Comparison of ENCODE assay signal across 8 cellular contexts in the genomic region with DNA sequence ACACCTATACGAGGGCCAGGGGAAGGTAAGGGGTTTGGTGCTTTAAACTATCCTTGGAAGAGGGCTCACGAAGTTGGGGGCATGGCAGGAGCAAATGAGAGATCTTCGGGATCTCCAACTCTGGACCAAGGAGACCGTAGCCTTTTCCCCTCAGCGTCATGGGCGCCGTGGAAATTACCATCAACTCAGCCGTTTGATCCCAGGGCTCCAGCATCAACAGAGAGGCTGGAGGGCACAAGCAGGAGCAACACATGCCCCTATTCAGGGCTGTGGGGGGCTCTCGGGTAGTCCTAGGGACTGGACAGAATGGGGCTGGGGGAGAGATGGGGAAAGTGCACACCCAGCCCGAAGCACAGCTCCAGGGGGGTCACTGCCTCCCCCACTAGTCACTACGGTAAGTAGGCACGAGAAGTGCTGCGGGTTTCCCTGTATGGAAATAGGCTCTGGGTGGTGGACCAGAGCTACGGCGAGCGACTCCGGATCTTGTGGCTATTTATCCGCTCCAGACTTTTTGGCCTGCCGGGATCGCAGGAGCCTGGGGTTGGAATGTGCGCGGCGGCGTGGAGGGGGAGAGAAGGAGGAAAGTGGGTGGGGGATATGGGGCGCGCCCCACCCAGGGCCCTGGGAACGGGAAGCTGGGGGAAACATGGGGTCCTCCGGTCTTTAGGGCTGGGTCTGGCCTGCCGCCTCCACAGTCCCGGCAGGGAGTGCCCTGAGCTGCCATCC. TPM values are rescaled to one million over a fixed set of nuclear protein-coding genes. Genes with fewer than 3 reads are reported as not detected.
DNase-seq lines count a peak whose midpoint lies in the region; ATAC-seq, FAIRE-seq and TF ChIP-seq lines count a peak whose summit lies in the region.

No MANE protein-coding gene starts in this region.

- no peak overlapping the region for H3K27ac Mint-ChIP-seq in stimulated activated effector memory CD8-positive, alpha-beta T cell treated with anti-CD3 and anti-CD28 coated beads, Interleukin-12 subunit alpha, Interleukin-12 subunit beta, amount 100 ng/mL, for 72 hours

- H3K4me2 ChIP-seq in GM12878 (ENCODE audit: control insufficient read depth, insufficient read depth) (no peak overlapping the region), MM.1S (ENCODE audit: low read depth, low read length) (no peak overlapping the region)

- H3F3A ChIP-seq in MM.1S (ENCODE audit: insufficient read depth, low read length) = no peaks in the 10 kb centered on the region

- peaks cover 6% of the 10 kb centered on the region for H3K4me1 Mint-ChIP-seq in stimulated activated effector memory CD8-positive, alpha-beta T cell treated with anti-CD3 and anti-CD28 coated beads, Interleukin-12 subunit alpha, Interleukin-12 subunit beta, amount 100 ng/mL, for 72 hours

- H3K36me3 ChIP-seq in GM12878 (ENCODE audit: control insufficient read depth in 2 of 2, insufficient read depth in 2 of 2, low read length in 1 of 2) (no peaks in the 10 kb centered on the region), prostate gland (no peaks in the 10 kb centered on the region), MM.1S (replicated peaks; ENCODE audit: insufficient read depth, low read length) (no peaks in the 10 kb centered on the region)

- RAD21 ChIA-PET in GM12878 (lab: Charles Lee; ENCODE audit: unreplicated experiment) = no interaction called here

- H4K20me1 ChIP-seq in GM12878 (ENCODE audit: control insufficient read depth, insufficient read depth) (no peaks in the 10 kb centered on the region), MM.1S (ENCODE audit: insufficient read depth, low read length) (no peaks in the 10 kb centered on the region)

- H3K9me2 ChIP-seq in MM.1S (replicated peaks; ENCODE audit: insufficient read depth, low read length) = no peaks in the 10 kb centered on the region

- no peak for TF ChIP-seq EP300 in GM12878 (IDR thresholded peaks at IDR 0.05; ENCODE audit: borderline replicate concordance in 1 of 2, control insufficient read depth in 1 of 2, low read depth in 2 of 2, low read length in 2 of 2)

- SMC1A ChIA-PET in GM12878 (lab: Charles Lee; ENCODE audit: uncharacterized antibody, unreplicated experiment) = no interaction called here

- TF ChIP-seq RAD21 in GM12878 (IDR thresholded peaks at IDR 0.05; ENCODE audit: insufficient read depth, low read depth, low read length) = no peak

- CTCF ChIA-PET in GM12878 (lab: Yijun Ruan, JAX) = no interaction called here

- H3K27ac ChIP-seq in GM12878 (ENCODE audit: control insufficient read depth, insufficient read depth) (no peak overlapping the region), prostate gland (peak overlapping the region; percentile 81), MM.1S (ENCODE audit: low read length) (no peak overlapping the region)

- BruUV-seq in GM12878 (replicated peaks; lab: Mats Ljungman, UMichigan) = no TSS peak

- DNase-seq in EH (ENCODE audit: low read depth) (peak; percentile 95), NCI-H2081 treated with DMSO at 0.1 percent for 48 hours (lab: John Stamatoyannopoulos, UW) (peak; percentile 13), GM12878 (ENCODE audit: low read depth, low spot score) (no peak), hippocampal formation (lab: John Stamatoyannopoulos, UW) (peak; percentile 60 to 68), prostate gland (ENCODE audit: low spot score) (peak; percentile 83), MM.1S (no peak)
- no peak for DNase-seq in stimulated activated effector memory CD8-positive, alpha-beta T cell treated with anti-CD3 and anti-CD28 coated beads, Interleukin-12 subunit alpha, Interleukin-12 subunit beta, amount 100 ng/mL, for 72 hours (ENCODE audit: low spot score in 2 of 2)

- H3K9me3 Mint-ChIP-seq in stimulated activated effector memory CD8-positive, alpha-beta T cell treated with anti-CD3 and anti-CD28 coated beads, Interleukin-12 subunit alpha, Interleukin-12 subunit beta, amount 100 ng/mL, for 72 hours = no peaks in the 10 kb centered on the region

- no peaks in the 10 kb centered on the region for H3K36me3 Mint-ChIP-seq in stimulated activated effector memory CD8-positive, alpha-beta T cell treated with anti-CD3 and anti-CD28 coated beads, Interleukin-12 subunit alpha, Interleukin-12 subunit beta, amount 100 ng/mL, for 72 hours

- H3K4me1 ChIP-seq in GM12878 (ENCODE audit: control insufficient read depth, insufficient read depth, low read length) (no peaks in the 10 kb centered on the region), prostate gland (replicated peaks) (peaks cover 5% of the 10 kb centered on the region), MM.1S (ENCODE audit: low read length) (no peaks in the 10 kb centered on the region)

- in situ Hi-C loops in GM12878 (cut with MboI) = no loop called here

- H2AFZ ChIP-seq in GM12878 (ENCODE audit: control insufficient read depth, low read depth, low read length) (no peak overlapping the region), MM.1S (ENCODE audit: low read length) (no peak overlapping the region)

- FAIRE-seq in GM12878 (lab: Jason Lieb, UNC) = no peak

- H3K4me3 ChIP-seq in GM12878 (no peak overlapping the region), prostate gland (peak overlapping the region; percentile 43 to 63), MM.1S (ENCODE audit: low read length) (no peak overlapping the region)

- WGBS in GM12878 (ENCODE audit: insufficient coverage, insufficient replicate concordance, low lambda C conversion rate, missing lambda C conversion rate) = 7% methylated on average over 26 of the region's 30 CpGs
- WGBS in prostate gland = 4% methylated on average over 30 of the region's 30 CpGs

- ATAC-seq in GM12878 (no peak; the same call in 2 of the 3 replicates), GM21576 (IDR thresholded peaks at IDR 0.05; ENCODE audit: unreplicated experiment) (no peak)
- no peak for ATAC-seq in stimulated activated effector memory CD8-positive, alpha-beta T cell treated with anti-CD3 and anti-CD28 coated beads, Interleukin-12 subunit alpha, Interleukin-12 subunit beta, amount 100 ng/mL, for 72 hours

- TF ChIP-seq POLR2A in GM12878 (IDR thresholded peaks at IDR 0.05; ENCODE audit: low read depth, low read length) = no peak
- TF ChIP-seq POLR2A in prostate gland (IDR thresholded peaks at IDR 0.05) = peak; percentile 17

- intact Hi-C loops in GM12878 (cut with micrococcal nuclease; ENCODE audit: unreplicated experiment) (no loop called here), prostate gland (cut with DNase I) (loop anchor here (5.0 to 10.0 kb wide), 2 partner anchors 41 to 1151 kb away; partner anchors contain the start of gene QRICH1)

- POLR2A ChIA-PET in GM12878 (lab: Charles Lee) = no interaction called here

- H3K9me3 ChIP-seq in GM12878 (replicated peaks; ENCODE audit: control insufficient read depth, insufficient read depth, low read length) = no peaks in the 10 kb centered on the region
- H3K9me3 ChIP-seq in prostate gland = no peaks in the 10 kb centered on the region
- H3K9me3 ChIP-seq in MM.1S (replicated peaks; ENCODE audit: insufficient read depth, low read length) = no peaks in the 10 kb centered on the region

- no peak overlapping the region for H3K9ac ChIP-seq in GM12878 (ENCODE audit: control insufficient read depth, insufficient read depth, low read length)
- H3K9ac ChIP-seq in MM.1S (ENCODE audit: low read length) = no peak overlapping the region

- peaks cover 3 to 4% of the 10 kb centered on the region in 2 experiments; a peak in 2 of 4 replicates for H3K27me3 ChIP-seq in GM12878 (replicated peaks in 1 of 2; ENCODE audit: control insufficient read depth in 2 of 2, insufficient read depth in 2 of 2, low read length in 1 of 2)
- no peaks in the 10 kb centered on the region for H3K27me3 ChIP-seq in prostate gland (replicated peaks; ENCODE audit: insufficient read depth)
- H3K27me3 ChIP-seq in MM.1S (replicated peaks; ENCODE audit: insufficient read depth, low read length) = no peaks in the 10 kb centered on the region

- no peak for TF ChIP-seq CTCF in GM12878 (IDR thresholded peaks at IDR 0.05 in 2 of 3, conservative IDR thresholded peaks at IDR 0.05 in 1 of 3; ENCODE audit: control insufficient read depth in 2 of 3, extremely low read depth in 1 of 3, insufficient read depth in 1 of 3, low read depth in 3 of 3, low read length in 3 of 3)
- TF ChIP-seq CTCF in prostate gland (IDR thresholded peaks at IDR 0.05) = peak in 1 of 4 experiments; percentile 2
- no peak for TF ChIP-seq CTCF in MM.1S (IDR thresholded peaks at IDR 0.05; ENCODE audit: low read length)

- H3K79me2 ChIP-seq in GM12878 (ENCODE audit: control insufficient read depth, insufficient read depth, low read length) = no peaks in the 10 kb centered on the region
- H3K79me2 ChIP-seq in MM.1S (ENCODE audit: low read length) = no peaks in the 10 kb centered on the region

- no peak overlapping the region for H3K4me3 Mint-ChIP-seq in stimulated activated effector memory CD8-positive, alpha-beta T cell treated with anti-CD3 and anti-CD28 coated beads, Interleukin-12 subunit alpha, Interleukin-12 subunit beta, amount 100 ng/mL, for 72 hours

RNA-seq across cellular contexts. Expression of gene LAMB2, which starts 0.5 kb away (rescaled TPM):
- total RNA-seq in GM12878 (2013; cell fraction: nucleolus; rRNA removed) = 0.61 and 2.9 TPM in 2 replicates
- total RNA-seq in GM12878 (2014; rRNA removed) (0.23 TPM in 1 of 2 replicates, not detected in the other), GM12878 (2014; rRNA removed; fragmentation: Illumina TruSeq; extraction: Trizol) (not detected in 2 replicates), GM12878 (2021) (3.2 and 3.3 TPM in 2 replicates), prostate gland (100 to 1,000 TPM; 432 to 667 TPM)
- polyA plus RNA-seq in GM12878 (2011; ENCODE audit: low read depth) = not detected
- polyA plus RNA-seq in GM12878 (2011; rRNA removed) (0.18 TPM in 1 of 2 replicates, not detected in the other), GM12878 (2014; fragmentation: Illumina TruSeq; extraction: Trizol) (0.13 TPM in 1 of 2 replicates, not detected in the other), GM12878 (2014; fragmentation: Nextera tagmentation; extraction: Ambion mirVana) (not detected), GM12878 (2014; rRNA removed) (0.24 and 0.64 TPM in 2 replicates), GM12878 (2016; fragmentation: Nextera tagmentation; extraction: Ambion mirVana) (1 to 10 TPM in 1 of 2 experiments, under 1 TPM in 1; 0.67 to 1.0 TPM)
- 0.15 and 0.42 TPM in 2 replicates for polyA plus RNA-seq in GM12878 (2011; cell fraction: cytosol; rRNA removed)
- polyA plus RNA-seq in GM12878 (2011; cell fraction: nucleus; rRNA removed) = 3.9 and 5.4 TPM in 2 replicates
- polyA plus RNA-seq in GM12878 (2012) = 0.44 TPM in 1 of 2 replicates, not detected in the other
- polyA minus RNA-seq in GM12878 (2011; rRNA and poly(A)+ RNA removed) = 0.31 TPM in 1 of 2 replicates, not detected in the other
- not detected in 2 replicates for polyA minus RNA-seq in GM12878 (2011; cell fraction: cytosol; rRNA and poly(A)+ RNA removed)
- polyA minus RNA-seq in GM12878 (2011; cell fraction: nucleus; rRNA and poly(A)+ RNA removed) = 0.97 TPM in 1 of 2 replicates, not detected in the other

RNA-seq across cellular contexts. Expression of gene USP19, which starts 12.8 kb away (rescaled TPM):
- total RNA-seq in GM12878 (2013; cell fraction: nucleolus; rRNA removed) = 44.3 and 49.9 TPM in 2 replicates
- 33.6 and 35.2 TPM in 2 replicates for total RNA-seq in GM12878 (2014; rRNA removed)
- total RNA-seq in GM12878 (2014; rRNA removed; fragmentation: Illumina TruSeq; extraction: Trizol) = 16.1 and 16.6 TPM in 2 replicates
- total RNA-seq in GM12878 (2021) = 62.2 and 64.2 TPM in 2 replicates
- polyA plus RNA-seq in GM12878 (2011; ENCODE audit: low read depth) = 23.8 TPM
- polyA plus RNA-seq in GM12878 (2011; rRNA removed) = 28.1 and 41.7 TPM in 2 replicates
- polyA plus RNA-seq in GM12878 (2011; cell fraction: cytosol; rRNA removed) = 46.1 and 62.5 TPM in 2 replicates
- polyA plus RNA-seq in GM12878 (2011; cell fraction: nucleus; rRNA removed) = 150 and 158 TPM in 2 replicates
- polyA plus RNA-seq in GM12878 (2012) = 25.7 and 27.6 TPM in 2 replicates
- 11.1 and 25.7 TPM in 2 replicates for polyA plus RNA-seq in GM12878 (2014; fragmentation: Illumina TruSeq; extraction: Trizol)
- polyA plus RNA-seq in GM12878 (2014; fragmentation: Nextera tagmentation; extraction: Ambion mirVana) = under 1 TPM; 0.24 to 0.68 TPM
- polyA plus RNA-seq in GM12878 (2014; rRNA removed) = 40.7 and 44.8 TPM in 2 replicates
- 10 to 100 TPM; 32.7 to 36.6 TPM for polyA plus RNA-seq in GM12878 (2016; fragmentation: Nextera tagmentation; extraction: Ambion mirVana)
- 102 and 109 TPM in 2 replicates for polyA minus RNA-seq in GM12878 (2011; rRNA and poly(A)+ RNA removed)
- 24.2 and 26.1 TPM in 2 replicates for polyA minus RNA-seq in GM12878 (2011; cell fraction: cytosol; rRNA and poly(A)+ RNA removed)
- polyA minus RNA-seq in GM12878 (2011; cell fraction: nucleus; rRNA and poly(A)+ RNA removed) = 25.5 and 46.9 TPM in 2 replicates
- total RNA-seq in prostate gland = 10 to 100 TPM; 62.7 to 98.2 TPM

RNA-seq across cellular contexts. Expression of gene QARS1, which starts 28.8 kb away (rescaled TPM):
- 216 and 218 TPM in 2 replicates for total RNA-seq in GM12878 (2013; cell fraction: nucleolus; rRNA removed)
- total RNA-seq in GM12878 (2014; rRNA removed) (461 and 476 TPM in 2 replicates), GM12878 (2014; rRNA removed; fragmentation: Illumina TruSeq; extraction: Trizol) (199 and 212 TPM in 2 replicates), GM12878 (2021) (369 and 380 TPM in 2 replicates), prostate gland (100 to 1,000 TPM; 254 to 315 TPM)
- 218 TPM for polyA plus RNA-seq in GM12878 (2011; ENCODE audit: low read depth)
- polyA plus RNA-seq in GM12878 (2011; rRNA removed) (144 and 309 TPM in 2 replicates), GM12878 (2014; fragmentation: Illumina TruSeq; extraction: Trizol) (249 and 362 TPM in 2 replicates), GM12878 (2014; fragmentation: Nextera tagmentation; extraction: Ambion mirVana) (100 to 1,000 TPM; 229 to 328 TPM), GM12878 (2014; rRNA removed) (385 and 397 TPM in 2 replicates), GM12878 (2016; fragmentation: Nextera tagmentation; extraction: Ambion mirVana) (100 to 1,000 TPM; 168 to 185 TPM)
- polyA plus RNA-seq in GM12878 (2011; cell fraction: cytosol; rRNA removed) = 527 and 634 TPM in 2 replicates
- 904 and 1,136 TPM in 2 replicates for polyA plus RNA-seq in GM12878 (2011; cell fraction: nucleus; rRNA removed)
- 327 and 350 TPM in 2 replicates for polyA plus RNA-seq in GM12878 (2012)
- polyA minus RNA-seq in GM12878 (2011; rRNA and poly(A)+ RNA removed) = 263 and 286 TPM in 2 replicates
- polyA minus RNA-seq in GM12878 (2011; cell fraction: cytosol; rRNA and poly(A)+ RNA removed) = 87.8 and 145 TPM in 2 replicates
- polyA minus RNA-seq in GM12878 (2011; cell fraction: nucleus; rRNA and poly(A)+ RNA removed) = 189 and 310 TPM in 2 replicates

RNA-seq across cellular contexts. Expression of gene CCDC71, which starts 32.7 kb away (rescaled TPM):
- 51.7 and 62.8 TPM in 2 replicates for total RNA-seq in GM12878 (2013; cell fraction: nucleolus; rRNA removed)
- total RNA-seq in GM12878 (2014; rRNA removed) (34.0 and 38.0 TPM in 2 replicates), GM12878 (2014; rRNA removed; fragmentation: Illumina TruSeq; extraction: Trizol) (19.9 and 21.8 TPM in 2 replicates), GM12878 (2021) (30.3 and 31.8 TPM in 2 replicates), prostate gland (10 to 100 TPM; 44.2 to 47.0 TPM)
- polyA plus RNA-seq in GM12878 (2011; ENCODE audit: low read depth) = 8.9 TPM
- polyA plus RNA-seq in GM12878 (2011; rRNA removed) (6.4 and 12.4 TPM in 2 replicates), GM12878 (2014; fragmentation: Illumina TruSeq; extraction: Trizol) (6.9 and 19.7 TPM in 2 replicates), GM12878 (2014; fragmentation: Nextera tagmentation; extraction: Ambion mirVana) (under 1 TPM; 0.20 to 0.24 TPM), GM12878 (2014; rRNA removed) (31.8 and 36.1 TPM in 2 replicates), GM12878 (2016; fragmentation: Nextera tagmentation; extraction: Ambion mirVana) (1 to 10 TPM; 1.0 to 1.7 TPM)
- 21.4 and 25.7 TPM in 2 replicates for polyA plus RNA-seq in GM12878 (2011; cell fraction: cytosol; rRNA removed)
- polyA plus RNA-seq in GM12878 (2011; cell fraction: nucleus; rRNA removed) = 16.0 and 17.1 TPM in 2 replicates
- polyA plus RNA-seq in GM12878 (2012) = 16.7 and 17.5 TPM in 2 replicates
- 34.0 and 50.8 TPM in 2 replicates for polyA minus RNA-seq in GM12878 (2011; rRNA and poly(A)+ RNA removed)
- 8.7 and 10.4 TPM in 2 replicates for polyA minus RNA-seq in GM12878 (2011; cell fraction: cytosol; rRNA and poly(A)+ RNA removed)
- 27.1 and 41.2 TPM in 2 replicates for polyA minus RNA-seq in GM12878 (2011; cell fraction: nucleus; rRNA and poly(A)+ RNA removed)

RNA-seq across cellular contexts. Expression of gene KLHDC8B, which starts 38.0 kb away (rescaled TPM):
- total RNA-seq in GM12878 (2013; cell fraction: nucleolus; rRNA removed) = 3.5 and 7.7 TPM in 2 replicates
- total RNA-seq in GM12878 (2014; rRNA removed) (0.73 and 1.4 TPM in 2 replicates), GM12878 (2014; rRNA removed; fragmentation: Illumina TruSeq; extraction: Trizol) (0.64 and 0.89 TPM in 2 replicates), GM12878 (2021) (1.2 and 1.9 TPM in 2 replicates), prostate gland (10 to 100 TPM; 41.1 to 77.4 TPM)
- 1.2 TPM for polyA plus RNA-seq in GM12878 (2011; ENCODE audit: low read depth)
- polyA plus RNA-seq in GM12878 (2011; rRNA removed) (0.79 and 1.5 TPM in 2 replicates), GM12878 (2014; fragmentation: Illumina TruSeq; extraction: Trizol) (0.85 and 0.98 TPM in 2 replicates), GM12878 (2014; fragmentation: Nextera tagmentation; extraction: Ambion mirVana) (under 1 TPM in 1 of 2 experiments, not detected in 1; 0.40 TPM), GM12878 (2014; rRNA removed) (0.31 and 1.3 TPM in 2 replicates), GM12878 (2016; fragmentation: Nextera tagmentation; extraction: Ambion mirVana) (under 1 TPM; 0.80 to 0.92 TPM)
- polyA plus RNA-seq in GM12878 (2011; cell fraction: cytosol; rRNA removed) = 1.2 and 1.5 TPM in 2 replicates
- 2.1 and 4.2 TPM in 2 replicates for polyA plus RNA-seq in GM12878 (2011; cell fraction: nucleus; rRNA removed)
- 4.0 and 5.2 TPM in 2 replicates for polyA plus RNA-seq in GM12878 (2012)
- polyA minus RNA-seq in GM12878 (2011; rRNA and poly(A)+ RNA removed) = 0.51 and 1.1 TPM in 2 replicates
- polyA minus RNA-seq in GM12878 (2011; cell fraction: cytosol; rRNA and poly(A)+ RNA removed) = not detected in 2 replicates
- 1.1 and 1.5 TPM in 2 replicates for polyA minus RNA-seq in GM12878 (2011; cell fraction: nucleus; rRNA and poly(A)+ RNA removed)

Comparison
In these comparisons a context has a peak if more than half of its experiments do, and no peak if none do; other contexts are left out.
1. DNase-seq: peak in EH (single experiment), NCI-H2081 treated with DMSO at 0.1 percent for 48 hours (single experiment), hippocampal formation (2 of 2) and prostate gland (single experiment); none in GM12878 (single experiment), MM.1S (single experiment) and stimulated activated effector memory CD8-positive, alpha-beta T cell treated with anti-CD3 and anti-CD28 coated beads, Interleukin-12 subunit alpha, Interleukin-12 subunit beta, amount 100 ng/mL, for 72 hours (0 of 2).
2. H3K27ac ChIP-seq: peak in prostate gland (2 of 2); none in GM12878 (single experiment) and MM.1S (single experiment).
3. H3K4me3 ChIP-seq: peak in prostate gland (2 of 2); none in GM12878 (single experiment) and MM.1S (single experiment).
4. RNA of gene LAMB2, which starts 0.5 kb away (total RNA-seq): 432 to 667 TPM in prostate gland; 0.23 to 3.3 TPM in GM12878; every median in the first group is over 100 times any median in the second.